ENCODE assay signal across 1 cellular context in genomic region chr1:119725626-119726025, GRCh38.
TF ChIP-seq lines count a peak whose summit lies in the region.

No MANE protein-coding gene starts in this region.

TF ChIP-seq in HepG2, 621 proteins besides CTCF, POLR2A, EP300 and RAD21:
- TF ChIP-seq TEAD2 (CRISPR knock-in tag; IDR thresholded peaks at IDR 0.05): no peak
- TF ChIP-seq RCOR2 (CRISPR knock-in tag; IDR thresholded peaks at IDR 0.05): no peak
TF ChIP-seq in HepG2: peak in this region for 0.
